19 cellular contexts compared by ENCODE assay signal in the genomic region with DNA sequence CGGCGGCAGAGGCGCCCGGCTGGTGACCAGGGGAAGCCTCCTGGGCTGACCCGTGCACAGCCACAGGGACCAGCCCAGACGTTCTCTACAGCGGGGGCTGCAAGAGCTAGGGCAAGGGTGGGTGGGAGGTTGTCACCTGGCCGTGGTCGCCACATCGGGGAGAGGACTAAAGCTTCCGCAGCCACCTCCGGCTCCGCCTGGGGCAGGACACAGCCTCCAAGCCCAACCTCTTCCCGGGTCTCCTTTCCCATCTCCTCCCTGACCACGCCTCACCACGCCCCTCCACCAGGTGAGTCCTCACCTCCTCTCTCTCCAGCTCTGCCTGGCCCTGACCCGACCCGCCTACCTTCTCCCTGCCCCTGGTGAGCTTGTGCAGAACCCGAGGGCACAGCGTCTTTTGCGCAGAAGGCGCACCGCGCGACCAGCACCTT.
DNase-seq lines count a peak whose midpoint lies in the region; ATAC-seq, FAIRE-seq and TF ChIP-seq lines count a peak whose summit lies in the region.
"Had no signal": no experiment of that assay in that cellular context is flagged by ENCODE, and none has a peak within 500 bp of the region (broad histone marks: within the 10 kb centered on the region; RNA-seq: fewer than 3 reads in every experiment).

No MANE protein-coding gene starts in this region.

- no peaks in the 10 kb centered on the region for H3K36me3 ChIP-seq in iPS DF 6.9 (ENCODE audit: control insufficient read depth, insufficient read depth, low read length)
- H3K36me3 ChIP-seq: Peyer's patch, SJSA1 had no signal

- peak overlapping the region; percentile 41; the same call in 1 of the 2 replicates for H3K4me3 ChIP-seq in iPS DF 6.9 (ENCODE audit: low read length)
- H3K4me3 ChIP-seq: GM23248, Peyer's patch, SJSA1 had no signal

- no peak overlapping the region for H3K27ac Mint-ChIP-seq in WTC11
- H3K27ac Mint-ChIP-seq: CD8-positive, alpha-beta T cell had no signal

- H3K4me1 Mint-ChIP-seq in WTC11, result peaks cover 38% of the 10 kb centered on the region

- no peaks in the 10 kb centered on the region for H3K27me3 ChIP-seq in iPS DF 6.9 (ENCODE audit: control insufficient read depth, insufficient read depth, low read length)
- H3K27me3 ChIP-seq: Peyer's patch, SJSA1 had no signal

- no peaks in the 10 kb centered on the region for H3K9me3 ChIP-seq in iPS DF 6.9 (ENCODE audit: control insufficient read depth, insufficient read depth, low read length)
- H3K9me3 ChIP-seq: Peyer's patch, SJSA1 had no signal

- CTCF ChIA-PET in WTC11 (lab: Charles Lee), result interaction anchor here (0.6 to 1.8 kb wide), 10 partner anchors 9 to 227 kb away, joined by 3 to 11 read pairs (median 4); a partner anchor contains a TSS

- WGBS in iPS DF 6.9 (ENCODE audit: insufficient coverage, insufficient read length), result no CpG with 5 or more reads among the region's 25 CpGs

- H3K9me3 Mint-ChIP-seq in WTC11, result no peaks in the 10 kb centered on the region
- H3K9me3 Mint-ChIP-seq: CD8-positive, alpha-beta T cell had no signal

- peak overlapping the region; percentile 61 for H3K4me3 Mint-ChIP-seq in WTC11
- H3K4me3 Mint-ChIP-seq: CD8-positive, alpha-beta T cell had no signal

- H3K4me1 ChIP-seq in iPS DF 6.9 (ENCODE audit: control insufficient read depth, insufficient read depth, low read length), result peaks cover 3% of the 10 kb centered on the region; the same call in 1 of the 2 replicates
- H3K4me1 ChIP-seq: Peyer's patch, SJSA1 had no signal

- no peak for FAIRE-seq in RCC 7860 (lab: Jason Lieb, UNC)
- FAIRE-seq: G401.6, GM12892 had no signal

- DNase-seq in ELF-1 (ENCODE audit: low read depth, low spot score) (peak; percentile 42), NCI-H146 treated with DMSO at 0.1 percent for 48 hours (lab: John Stamatoyannopoulos, UW; ENCODE audit: unreplicated experiment) (peak; percentile 88), WTC11 (ENCODE audit: low spot score) (peak; percentile 62), iPS DF 6.9 (ENCODE audit: low read depth, low spot score) (no peak), medulla oblongata (ENCODE audit: extremely low spot score) (no peak), RCC 7860 (ENCODE audit: low spot score) (no peak)
- DNase-seq: C1 segment of cervical spinal cord; CD8-positive, alpha-beta T cell; GM23248; KBM-7; NCI-H1092; NCI-H1694; NCI-H2081 treated with DMSO at 0.1 percent for 48 hours; Peyer's patch had no signal

- POLR2A ChIA-PET in WTC11 (lab: Charles Lee), result no interaction called here

- H3K27me3 Mint-ChIP-seq in WTC11 (ENCODE audit: low read depth), result no peaks in the 10 kb centered on the region

- no peaks in the 10 kb centered on the region for H3K36me3 Mint-ChIP-seq in WTC11
- H3K36me3 Mint-ChIP-seq: CD8-positive, alpha-beta T cell had no signal

- H3K27ac ChIP-seq in iPS DF 6.9 (ENCODE audit: low read length), result no peak overlapping the region
- H3K27ac ChIP-seq: GM23248, Peyer's patch, SJSA1 had no signal

- ATAC-seq in WTC11, result peak; percentile 67
- no peak for ATAC-seq in HG03442 (IDR thresholded peaks at IDR 0.05; ENCODE audit: unreplicated experiment)
- ATAC-seq in HG02870 (IDR thresholded peaks at IDR 0.05; ENCODE audit: unreplicated experiment), result no peak
- ATAC-seq: CD8-positive, alpha-beta T cell had no signal

- TF ChIP-seq CTCF in WTC11 (IDR thresholded peaks at IDR 0.05), result no peak

TF ChIP-seq in WTC11, 78 proteins besides CTCF, POLR2A, EP300 and RAD21:
- TF ChIP-seq GABPB1 (CRISPR knock-in tag; IDR thresholded peaks at IDR 0.05) (no peak), ELF4 (CRISPR knock-in tag; IDR thresholded peaks at IDR 0.05; ENCODE audit: low read depth) (no peak), SMAD4 (CRISPR knock-in tag; IDR thresholded peaks at IDR 0.05) (no peak), ZNF219 (CRISPR knock-in tag; IDR thresholded peaks at IDR 0.05; ENCODE audit: borderline replicate concordance) (no peak), NFATC4 (CRISPR knock-in tag; IDR thresholded peaks at IDR 0.05) (no peak), JAZF1 (CRISPR knock-in tag; IDR thresholded peaks at IDR 0.05) (no peak), NR2C2 (CRISPR knock-in tag; IDR thresholded peaks at IDR 0.05) (no peak), GRHL2 (CRISPR knock-in tag; IDR thresholded peaks at IDR 0.05; ENCODE audit: insufficient replicate concordance, severe bottlenecking) (no peak), NFE2L1 (CRISPR knock-in tag; IDR thresholded peaks at IDR 0.05) (no peak), FOXJ3 (CRISPR knock-in tag; IDR thresholded peaks at IDR 0.05; ENCODE audit: borderline replicate concordance) (no peak)
- TF ChIP-seq, protein P1, sequence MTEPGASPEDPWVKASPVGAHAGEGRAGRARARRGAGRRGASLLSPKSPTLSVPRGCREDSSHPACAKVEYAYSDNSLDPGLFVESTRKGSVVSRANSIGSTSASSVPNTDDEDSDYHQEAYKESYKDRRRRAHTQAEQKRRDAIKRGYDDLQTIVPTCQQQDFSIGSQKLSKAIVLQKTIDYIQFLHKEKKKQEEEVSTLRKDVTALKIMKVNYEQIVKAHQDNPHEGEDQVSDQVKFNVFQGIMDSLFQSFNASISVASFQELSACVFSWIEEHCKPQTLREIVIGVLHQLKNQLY (CRISPR knock-in tag; IDR thresholded peaks at IDR 0.05), result no peak
- TF ChIP-seq, protein P2, sequence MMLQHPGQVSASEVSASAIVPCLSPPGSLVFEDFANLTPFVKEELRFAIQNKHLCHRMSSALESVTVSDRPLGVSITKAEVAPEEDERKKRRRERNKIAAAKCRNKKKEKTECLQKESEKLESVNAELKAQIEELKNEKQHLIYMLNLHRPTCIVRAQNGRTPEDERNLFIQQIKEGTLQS (CRISPR knock-in tag; conservative IDR thresholded peaks at IDR 0.05), result no peak
- TF ChIP-seq, protein P3, sequence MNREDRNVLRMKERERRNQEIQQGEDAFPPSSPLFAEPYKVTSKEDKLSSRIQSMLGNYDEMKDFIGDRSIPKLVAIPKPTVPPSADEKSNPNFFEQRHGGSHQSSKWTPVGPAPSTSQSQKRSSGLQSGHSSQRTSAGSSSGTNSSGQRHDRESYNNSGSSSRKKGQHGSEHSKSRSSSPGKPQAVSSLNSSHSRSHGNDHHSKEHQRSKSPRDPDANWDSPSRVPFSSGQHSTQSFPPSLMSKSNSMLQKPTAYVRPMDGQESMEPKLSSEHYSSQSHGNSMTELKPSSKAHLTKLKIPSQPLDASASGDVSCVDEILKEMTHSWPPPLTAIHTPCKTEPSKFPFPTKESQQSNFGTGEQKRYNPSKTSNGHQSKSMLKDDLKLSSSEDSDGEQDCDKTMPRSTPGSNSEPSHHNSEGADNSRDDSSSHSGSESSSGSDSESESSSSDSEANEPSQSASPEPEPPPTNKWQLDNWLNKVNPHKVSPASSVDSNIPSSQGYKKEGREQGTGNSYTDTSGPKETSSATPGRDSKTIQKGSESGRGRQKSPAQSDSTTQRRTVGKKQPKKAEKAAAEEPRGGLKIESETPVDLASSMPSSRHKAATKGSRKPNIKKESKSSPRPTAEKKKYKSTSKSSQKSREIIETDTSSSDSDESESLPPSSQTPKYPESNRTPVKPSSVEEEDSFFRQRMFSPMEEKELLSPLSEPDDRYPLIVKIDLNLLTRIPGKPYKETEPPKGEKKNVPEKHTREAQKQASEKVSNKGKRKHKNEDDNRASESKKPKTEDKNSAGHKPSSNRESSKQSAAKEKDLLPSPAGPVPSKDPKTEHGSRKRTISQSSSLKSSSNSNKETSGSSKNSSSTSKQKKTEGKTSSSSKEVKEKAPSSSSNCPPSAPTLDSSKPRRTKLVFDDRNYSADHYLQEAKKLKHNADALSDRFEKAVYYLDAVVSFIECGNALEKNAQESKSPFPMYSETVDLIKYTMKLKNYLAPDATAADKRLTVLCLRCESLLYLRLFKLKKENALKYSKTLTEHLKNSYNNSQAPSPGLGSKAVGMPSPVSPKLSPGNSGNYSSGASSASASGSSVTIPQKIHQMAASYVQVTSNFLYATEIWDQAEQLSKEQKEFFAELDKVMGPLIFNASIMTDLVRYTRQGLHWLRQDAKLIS (CRISPR knock-in tag; IDR thresholded peaks at IDR 0.05; ENCODE audit: borderline replicate concordance), result no peak
- TF ChIP-seq, protein P4, sequence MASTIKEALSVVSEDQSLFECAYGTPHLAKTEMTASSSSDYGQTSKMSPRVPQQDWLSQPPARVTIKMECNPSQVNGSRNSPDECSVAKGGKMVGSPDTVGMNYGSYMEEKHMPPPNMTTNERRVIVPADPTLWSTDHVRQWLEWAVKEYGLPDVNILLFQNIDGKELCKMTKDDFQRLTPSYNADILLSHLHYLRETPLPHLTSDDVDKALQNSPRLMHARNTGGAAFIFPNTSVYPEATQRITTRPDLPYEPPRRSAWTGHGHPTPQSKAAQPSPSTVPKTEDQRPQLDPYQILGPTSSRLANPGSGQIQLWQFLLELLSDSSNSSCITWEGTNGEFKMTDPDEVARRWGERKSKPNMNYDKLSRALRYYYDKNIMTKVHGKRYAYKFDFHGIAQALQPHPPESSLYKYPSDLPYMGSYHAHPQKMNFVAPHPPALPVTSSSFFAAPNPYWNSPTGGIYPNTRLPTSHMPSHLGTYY (CRISPR knock-in tag; IDR thresholded peaks at IDR 0.05), result no peak
- TF ChIP-seq, protein P5, sequence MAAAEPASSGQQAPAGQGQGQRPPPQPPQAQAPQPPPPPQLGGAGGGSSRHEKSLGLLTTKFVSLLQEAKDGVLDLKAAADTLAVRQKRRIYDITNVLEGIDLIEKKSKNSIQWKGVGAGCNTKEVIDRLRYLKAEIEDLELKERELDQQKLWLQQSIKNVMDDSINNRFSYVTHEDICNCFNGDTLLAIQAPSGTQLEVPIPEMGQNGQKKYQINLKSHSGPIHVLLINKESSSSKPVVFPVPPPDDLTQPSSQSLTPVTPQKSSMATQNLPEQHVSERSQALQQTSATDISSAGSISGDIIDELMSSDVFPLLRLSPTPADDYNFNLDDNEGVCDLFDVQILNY (CRISPR knock-in tag; IDR thresholded peaks at IDR 0.05), result no peak

Comparison
In these comparisons a context has a peak if more than half of its experiments do, and no peak if none do; other contexts are left out.
1. DNase-seq: peak in ELF-1 (single experiment), NCI-H146 treated with DMSO at 0.1 percent for 48 hours (single experiment) and WTC11 (single experiment); none in iPS DF 6.9 (single experiment), medulla oblongata (single experiment) and RCC 7860 (single experiment).